ENCODE assay signal across 21 cellular contexts in the genomic region with DNA sequence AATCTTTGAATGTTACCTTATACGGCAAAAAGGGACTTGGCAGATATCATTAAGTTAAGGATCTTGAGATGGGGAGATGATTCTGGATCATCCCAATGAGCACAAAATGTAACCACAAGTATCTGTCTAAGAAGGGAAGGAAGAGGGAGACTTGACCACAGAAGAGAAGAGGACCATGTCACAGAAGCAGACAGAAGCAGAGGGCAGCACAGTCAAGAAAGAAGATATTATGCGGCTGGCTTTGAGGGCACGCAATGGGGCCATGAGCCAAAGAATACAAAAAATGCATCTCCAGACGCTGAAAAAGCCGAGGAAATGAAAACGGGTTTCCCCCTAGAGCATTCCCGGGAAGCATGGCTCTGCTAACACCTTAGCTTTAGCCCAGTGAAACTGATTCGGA.
DNase-seq lines count a peak whose midpoint lies in the region; ATAC-seq, FAIRE-seq and TF ChIP-seq lines count a peak whose summit lies in the region.
"Had no signal": no experiment of that assay in that cellular context is flagged by ENCODE, and none has a peak within 500 bp of the region (broad histone marks: within the 10 kb centered on the region; RNA-seq: fewer than 3 reads in every experiment).

No MANE protein-coding gene starts in this region.

- H3K9ac ChIP-seq in endothelial cell of umbilical vein (replicated peaks; ENCODE audit: extremely low read depth, insufficient read depth, low read length) = peak overlapping the region; percentile 62

- 82 to 87% (median 82%) methylated on average over 8 of the region's 8 CpGs for WGBS in adrenal gland, 4 donors

- no peaks in the 10 kb centered on the region for H3K27me3 Mint-ChIP-seq in MCF 10A (ENCODE audit: insufficient read depth, unreplicated experiment)

- H3K4me2 ChIP-seq in endothelial cell of umbilical vein (ENCODE audit: insufficient read depth, low read length) = peak overlapping the region; percentile 64

- H3K27ac ChIP-seq in breast epithelium = no peak overlapping the region
- peak overlapping the region; percentile 36; the same call in 1 of the 2 replicates for H3K27ac ChIP-seq in Panc1 (ENCODE audit: low read length)
- H3K27ac ChIP-seq in endothelial cell of umbilical vein (ENCODE audit: insufficient read depth, low read depth, low read length) = peak overlapping the region; percentile 81
- H3K27ac ChIP-seq in adrenal gland = no peak overlapping the region
- H3K27ac ChIP-seq: C4-2B, HL-60, SJCRH30 had no signal

- TF ChIP-seq POLR2A in breast epithelium (IDR thresholded peaks at IDR 0.05) = no peak
- TF ChIP-seq POLR2A in endothelial cell of umbilical vein (IDR thresholded peaks at IDR 0.05; ENCODE audit: low read depth, low read length) = no peak
- TF ChIP-seq POLR2A in adrenal gland (IDR thresholded peaks at IDR 0.05) = no peak

- no peaks in the 10 kb centered on the region for H3K9me1 ChIP-seq in endothelial cell of umbilical vein (replicated peaks; ENCODE audit: control insufficient read depth, extremely low read depth, insufficient read depth, low read length)

- ATAC-seq in Panc1 (no peak), GM21529 (IDR thresholded peaks at IDR 0.05; ENCODE audit: unreplicated experiment) (no peak), HG03565 (IDR thresholded peaks at IDR 0.05; ENCODE audit: unreplicated experiment) (no peak), HG02642 (IDR thresholded peaks at IDR 0.05; ENCODE audit: poor library complexity, unreplicated experiment) (no peak)

- H3K4me3 ChIP-seq in breast epithelium (no peak overlapping the region), Panc1 (ENCODE audit: low read depth in 2 of 2, low read length in 2 of 2) (no peak overlapping the region), endothelial cell of umbilical vein (replicated peaks in 1 of 3; ENCODE audit: insufficient read depth in 1 of 3, low read depth in 1 of 3, low read length in 3 of 3) (no peak overlapping the region), adrenal gland (no peak overlapping the region)
- H3K4me3 ChIP-seq: SJCRH30 had no signal

- H3K9me3 ChIP-seq in breast epithelium (no peaks in the 10 kb centered on the region), Panc1 (ENCODE audit: control insufficient read depth, insufficient read depth, low read depth, low read length) (no peaks in the 10 kb centered on the region), endothelial cell of umbilical vein (replicated peaks; ENCODE audit: control insufficient read depth, insufficient read depth, low read length) (no peaks in the 10 kb centered on the region), adrenal gland (replicated peaks in 1 of 3) (no peaks in the 10 kb centered on the region)
- H3K9me3 ChIP-seq: Caco-2, SJCRH30 had no signal

- peaks cover 6% of the 10 kb centered on the region for H3K36me3 Mint-ChIP-seq in MCF 10A (ENCODE audit: insufficient read depth, unreplicated experiment)

- FAIRE-seq in endothelial cell of umbilical vein (lab: Jason Lieb, UNC) = peak; percentile 26

- no peak overlapping the region for H3K4me3 Mint-ChIP-seq in MCF 10A (ENCODE audit: unreplicated experiment)

- intact Hi-C loops in MCF 10A (cut with micrococcal nuclease) (no loop called here), breast epithelium (cut with DNase I; ENCODE audit: low total_unique reads) (no loop called here), Panc1 (cut with micrococcal nuclease; ENCODE audit: unreplicated experiment) (no loop called here), endothelial cell of umbilical vein (cut with micrococcal nuclease) (loop anchor here (5.0 to 10.0 kb wide), 2 partner anchors 437 to 559 kb away; no protein-coding TSS in a partner anchor), adrenal gland (cut with DNase I) (no loop called here)

- in situ Hi-C loops in Panc1 (cut with HindIII; ENCODE audit: low pct_unique_long_range_greater_than_20kb, low sequenced_read_pairs) = no loop called here

- no peaks in the 10 kb centered on the region for H3K9me3 Mint-ChIP-seq in MCF 10A (ENCODE audit: unreplicated experiment)

- no peaks in the 10 kb centered on the region for H3K79me2 ChIP-seq in endothelial cell of umbilical vein (ENCODE audit: control insufficient read depth, insufficient read depth, low read length)

- H3K4me1 ChIP-seq in breast epithelium (no peaks in the 10 kb centered on the region), Panc1 (ENCODE audit: control insufficient read depth, insufficient read depth, low read length) (peaks cover 6% of the 10 kb centered on the region; the same call in 1 of the 2 replicates), endothelial cell of umbilical vein (ENCODE audit: control insufficient read depth, extremely low read depth, insufficient read depth, low read length) (peaks cover 44% of the 10 kb centered on the region), adrenal gland (replicated peaks in 1 of 2) (no peaks in the 10 kb centered on the region)
- H3K4me1 ChIP-seq: Caco-2 had no signal

- TF ChIP-seq CTCF in MCF 10A (IDR thresholded peaks at IDR 0.05; ENCODE audit: unreplicated experiment) = no peak
- TF ChIP-seq CTCF in breast epithelium (IDR thresholded peaks at IDR 0.05) = no peak
- no peak for TF ChIP-seq CTCF in Panc1 (IDR thresholded peaks at IDR 0.05)
- no peak for TF ChIP-seq CTCF in endothelial cell of umbilical vein (IDR thresholded peaks at IDR 0.05; ENCODE audit: extremely low read depth in 1 of 2, insufficient read depth in 1 of 2, low read depth in 1 of 2, low read length in 2 of 2)
- no peak for TF ChIP-seq CTCF in adrenal gland (IDR thresholded peaks at IDR 0.05)

- H2AFZ ChIP-seq in endothelial cell of umbilical vein (ENCODE audit: low read depth, low read length) = peak overlapping the region; percentile 79

- H3K36me3 ChIP-seq in breast epithelium (no peaks in the 10 kb centered on the region), Panc1 (ENCODE audit: control insufficient read depth, insufficient read depth, low read length) (no peaks in the 10 kb centered on the region), endothelial cell of umbilical vein (ENCODE audit: control insufficient read depth in 2 of 2, extremely low read depth in 1 of 2, insufficient read depth in 2 of 2, low read length in 2 of 2) (no peaks in the 10 kb centered on the region), adrenal gland (replicated peaks in 1 of 2) (no peaks in the 10 kb centered on the region)
- H3K36me3 ChIP-seq: SJCRH30 had no signal

- H3K27me3 ChIP-seq in breast epithelium (no peaks in the 10 kb centered on the region), Panc1 (ENCODE audit: control insufficient read depth, insufficient read depth, low read length) (no peaks in the 10 kb centered on the region), endothelial cell of umbilical vein (ENCODE audit: control insufficient read depth in 2 of 2, insufficient read depth in 2 of 2, low read length in 2 of 2) (no peaks in the 10 kb centered on the region), adrenal gland (no peaks in the 10 kb centered on the region)
- H3K27me3 ChIP-seq: SJCRH30 had no signal

- H3K4me1 Mint-ChIP-seq in MCF 10A (ENCODE audit: insufficient read depth, unreplicated experiment) = peaks cover 15% of the 10 kb centered on the region

- no peaks in the 10 kb centered on the region for H4K20me1 ChIP-seq in endothelial cell of umbilical vein (replicated peaks; ENCODE audit: control insufficient read depth, extremely low read depth, insufficient read depth, low read length)

- POLR2A ChIA-PET in MCF 10A (lab: Yijun Ruan, JAX) = interaction anchor here (0.8 kb wide), 1 partner anchor 21 kb away, joined by 3 read pairs; no protein-coding TSS in a partner anchor
- POLR2A ChIA-PET in Panc1 (lab: Charles Lee) = no interaction called here
- POLR2A ChIA-PET in endothelial cell of umbilical vein (lab: Charles Lee) = no interaction called here

- CTCF ChIA-PET in MCF 10A (lab: Yijun Ruan, JAX) = interaction anchor here (0.6 kb wide), 1 partner anchor 29 kb away, joined by 3 read pairs; no protein-coding TSS in a partner anchor
- CTCF ChIA-PET in Panc1 (lab: Charles Lee) = no interaction called here
- CTCF ChIA-PET in endothelial cell of umbilical vein (lab: Charles Lee) = interaction anchor here (1.5 kb wide), 1 partner anchor 81 kb away, joined by 4 read pairs; no protein-coding TSS in a partner anchor

- BruUV-seq in MCF 10A (replicated peaks; lab: Mats Ljungman, UMichigan) (no TSS peak), Panc1 (replicated peaks; lab: Mats Ljungman, UMichigan) (no TSS peak), endothelial cell of umbilical vein (replicated peaks; lab: Mats Ljungman, UMichigan) (no TSS peak)

- DNase-seq in MCF 10A (ENCODE audit: unreplicated experiment) (no peak), breast epithelium (ENCODE audit: low spot score in 2 of 2) (no peak), Panc1 (ENCODE audit: low read depth, low spot score) (no peak), endothelial cell of umbilical vein (ENCODE audit: low read depth, low spot score) (peak; percentile 72), adrenal gland (no peak)
- DNase-seq: 8988T, Caco-2, HCEC 1CT, KG1, NCI-H1417, NCI-H1930, NCI-H2171, NCI-H446 treated with DMSO at 0.1 percent for 48 hours, NCI-H82, RPMI8226, SJCRH30 had no signal

- dilution Hi-C loops in endothelial cell of umbilical vein (cut with MboI; ENCODE audit: extremely low pct_ligation_motif_present, low sequenced_read_pairs) = no loop called here

- H3K27ac Mint-ChIP-seq in MCF 10A (ENCODE audit: low read depth, unreplicated experiment) = peak overlapping the region; percentile 3

TF ChIP-seq in endothelial cell of umbilical vein, 7 proteins besides CTCF, POLR2A, EP300 and RAD21:
- TF ChIP-seq EZH2 (IDR thresholded peaks at IDR 0.05; ENCODE audit: borderline replicate concordance, low read depth, low read length, severe bottlenecking) (no peak), GATA2 (IDR thresholded peaks at IDR 0.05; ENCODE audit: insufficient read depth, insufficient read length, low read depth, low read length) (peak; percentile 25)

Comparison
In these comparisons a context has a peak if more than half of its experiments do, and no peak if none do; other contexts are left out.
1. H3K27ac ChIP-seq: peak in Panc1 (single experiment) and endothelial cell of umbilical vein (single experiment); none in breast epithelium (0 of 2) and adrenal gland (0 of 5).